Comparison of ENCODE assay signal across 19 cellular contexts in genomic region chr7:51236470-51237127, GRCh38.
"Had no signal": no experiment of that assay in that cellular context is flagged by ENCODE, and none has a peak within 500 bp of the region (broad histone marks: within the 10 kb centered on the region; RNA-seq: fewer than 3 reads in every experiment).

No MANE protein-coding gene starts in this region.

- H3K4me2 ChIP-seq: smooth muscle cell had no signal

- H3K4me3 Mint-ChIP-seq: memory B cell, naive B cell, nephron had no signal

- H3K36me3 Mint-ChIP-seq: memory B cell, naive B cell had no signal

- H3K27me3 ChIP-seq: dorsolateral prefrontal cortex, heart right ventricle, neutrophil, testis, tibial nerve had no signal

- H3K27ac ChIP-seq: heart right ventricle, left ventricle myocardium inferior, lower lobe of right lung, neutrophil, testis, tibial nerve had no signal

- DNase-seq: central memory CD4-positive, alpha-beta T cell; cortex of kidney; effector CD8-positive, alpha-beta T cell; heart right ventricle; left ventricle myocardium inferior; lower lobe of right lung; naive B cell; posterior cingulate gyrus; right cardiac atrium; stimulated activated CD4-positive, alpha-beta T cell treated with anti-CD3 and anti-CD28 coated beads, Interleukin-2, amount 100 ng/mL, for 48 hours; stimulated activated naive CD4-positive, alpha-beta T cell treated with Interleukin-2 at 50 U/mL for 16 hours; testis had no signal

- H3K27me3 Mint-ChIP-seq: memory B cell had no signal

- H3K4me1 Mint-ChIP-seq: memory B cell, naive B cell had no signal

- H3K36me3 ChIP-seq: heart right ventricle, left ventricle myocardium inferior, lower lobe of right lung, neutrophil, tibial nerve had no signal

- H3K9me3 Mint-ChIP-seq: memory B cell, naive B cell, nephron had no signal

- H3K4me1 ChIP-seq: testis, tibial nerve had no signal

- H3K9me3 ChIP-seq: heart right ventricle, left ventricle myocardium inferior, lower lobe of right lung, neutrophil, testis, tibial nerve had no signal

- ATAC-seq: esophagus mucosa, heart right ventricle, right cardiac atrium had no signal

- H3K4me3 ChIP-seq: dorsolateral prefrontal cortex, heart right ventricle, left ventricle myocardium inferior, lower lobe of right lung, smooth muscle cell, testis, tibial nerve had no signal

- H3K27ac Mint-ChIP-seq: memory B cell, naive B cell, nephron had no signal
